ENCODE assay signal across 8 cellular contexts in genomic region chr5:174723979-174724483, GRCh38. TPM values are rescaled to one million over a fixed set of nuclear protein-coding genes. Genes with fewer than 3 reads are reported as not detected.
A peak's percentile ranks its signal among the peaks of the same experiment; 100 is the strongest.
DNase-seq lines count a peak whose midpoint lies in the region; ATAC-seq and TF ChIP-seq lines count a peak whose summit lies in the region.

No MANE protein-coding gene starts in this region.

- no peak for TF ChIP-seq POLR2A in gastroesophageal sphincter (IDR thresholded peaks at IDR 0.05)

- H3K4me1 ChIP-seq in GM23248 (ENCODE audit: insufficient read depth) (no peaks in the 10 kb centered on the region), gastroesophageal sphincter (peaks cover 0 to 44% (median 7%) of the 10 kb centered on the region in 3 donors)

- no peaks in the 10 kb centered on the region; the same call in 1 of the 2 replicates for H3K79me2 ChIP-seq in GM23248 (ENCODE audit: insufficient read depth)

- H3K4me3 ChIP-seq in GM23248 (peak overlapping the region; percentile 73), WI38 (ENCODE audit: low read depth, low read length) (peak overlapping the region; percentile 92), gastroesophageal sphincter (peak overlapping the region; percentile 64 to 73)

- H4K20me1 ChIP-seq in GM23248 (ENCODE audit: insufficient read depth), result no peaks in the 10 kb centered on the region

- H3K27me3 ChIP-seq in GM23248 (replicated peaks; ENCODE audit: insufficient read depth) (peaks cover 44% of the 10 kb centered on the region), gastroesophageal sphincter (peaks cover 93% of the 10 kb centered on the region)

- H3F3A ChIP-seq in GM23248 (ENCODE audit: insufficient read depth), result no peaks in the 10 kb centered on the region

- H3K9ac ChIP-seq in GM23248, result peak overlapping the region; percentile 26; the same call in 1 of the 2 replicates

- TF ChIP-seq EP300 in gastroesophageal sphincter (IDR thresholded peaks at IDR 0.05), result no peak

- H3K4me2 ChIP-seq in GM23248 (ENCODE audit: unreplicated experiment), result peak overlapping the region; percentile 86

- intact Hi-C loops in sciatic nerve (cut with DNase I), result no loop called here

- TF ChIP-seq CTCF in WI38 (IDR thresholded peaks at IDR 0.05; ENCODE audit: low read depth, low read length), result no peak
- TF ChIP-seq CTCF in gastroesophageal sphincter (IDR thresholded peaks at IDR 0.05), result no peak

- no peaks in the 10 kb centered on the region for H3K9me3 ChIP-seq in GM23248 (ENCODE audit: low read depth)
- H3K9me3 ChIP-seq in gastroesophageal sphincter, result no peaks in the 10 kb centered on the region

- WGBS in GM23248 (ENCODE audit: low coverage in 1 of 2, low lambda C conversion rate in 2 of 2, missing lambda C conversion rate in 2 of 2), 2 experiments, result 2 to 3% methylated on average over 17 to 20 of the region's 20 CpGs
- 1% methylated on average over 17 of the region's 20 CpGs for WGBS in gastroesophageal sphincter (ENCODE audit: low coverage in 1 of 2), 2 donors

- H3K36me3 ChIP-seq in GM23248 (ENCODE audit: low read depth), result no peaks in the 10 kb centered on the region
- H3K36me3 ChIP-seq in gastroesophageal sphincter, result peaks cover 0 to under 1% of the 10 kb centered on the region in 2 donors

- no peaks in the 10 kb centered on the region for H3K9me2 ChIP-seq in GM23248 (ENCODE audit: insufficient read depth)

- H2AFZ ChIP-seq in GM23248, result peak overlapping the region; percentile 75

- ATAC-seq in gastroesophageal sphincter, result no peak
- ATAC-seq in sciatic nerve, result peak; percentile 46
- ATAC-seq in HG02840 (IDR thresholded peaks at IDR 0.05; ENCODE audit: low FRiP score, unreplicated experiment), result no peak

- no peak overlapping the region for H3K27ac ChIP-seq in GM23248
- H3K27ac ChIP-seq in gastroesophageal sphincter, result no peak overlapping the region

- in situ Hi-C loops in GM23248 (cut with MboI), result no loop called here

- peak; percentile 45 for DNase-seq in GM23248
- no peak for DNase-seq in sciatic nerve (ENCODE audit: low spot score)
- no peak for DNase-seq in NAMALWA (ENCODE audit: low spot score)
- DNase-seq in DMS 273 (lab: John Stamatoyannopoulos, UW; ENCODE audit: unreplicated experiment), result no peak
- DNase-seq in SIG-M5 treated with dmso at 0.1 percent for 504 hours (lab: John Stamatoyannopoulos, UW; ENCODE audit: unreplicated experiment), result no peak

RNA-seq across cellular contexts. Expression of gene MSX2, which starts 0.4 kb away (rescaled TPM):
- 2.4 and 3.0 TPM in 2 replicates for total RNA-seq in GM23248 (2014; rRNA removed; shearing (Covaris generic))
- 2.4 and 2.5 TPM in 2 replicates for polyA plus RNA-seq in GM23248 (2016; fragmentation: Nextera tagmentation; extraction: Ambion mirVana)
- 1 to 10 TPM in 2 of 4 donors, under 1 TPM in 2; 0.81 to 2.6 (median 1.2) TPM for total RNA-seq in gastroesophageal sphincter
- total RNA-seq in sciatic nerve, result 0.49 TPM
